In genomic region chr9:124452841-124453585, GRCh38 we compare ENCODE assay signal across 12 cellular contexts. TPM values are rescaled to one million over a fixed set of nuclear protein-coding genes. Genes with fewer than 3 reads are reported as not detected.
A peak's percentile ranks its signal among the peaks of the same experiment; 100 is the strongest.
DNase-seq lines count a peak whose midpoint lies in the region; ATAC-seq and TF ChIP-seq lines count a peak whose summit lies in the region.
"Had no signal": no experiment of that assay in that cellular context is flagged by ENCODE, and none has a peak within 500 bp of the region (broad histone marks: within the 10 kb centered on the region; RNA-seq: fewer than 3 reads in every experiment).

No MANE protein-coding gene starts in this region.

- H3K9ac ChIP-seq in HUES6 (ENCODE audit: low read length) (no peak overlapping the region), neural progenitor cell (no peak overlapping the region)

- H3K27ac Mint-ChIP-seq in neural progenitor cell (no peak overlapping the region), T-helper 17 cell (no peak overlapping the region)
- H3K27ac Mint-ChIP-seq: activated naive CD4-positive, alpha-beta T cell treated with anti-CD3 and anti-CD28 coated beads, Interleukin-2, amount 50 U/mL, for 24 hours; naive thymus-derived CD8-positive, alpha-beta T cell had no signal

- H3K36me3 ChIP-seq in HUES6 (ENCODE audit: control insufficient read depth, insufficient read depth, low read length) (no peaks in the 10 kb centered on the region), esophagus muscularis mucosa (no peaks in the 10 kb centered on the region), neural progenitor cell (no peaks in the 10 kb centered on the region)
- H3K36me3 ChIP-seq in effector memory CD4-positive, alpha-beta T cell (ENCODE audit: control insufficient read depth, insufficient read depth, low read length): no peaks in the 10 kb centered on the region
- H3K36me3 ChIP-seq: left lung had no signal

- peaks cover 33% of the 10 kb centered on the region for H3K27me3 Mint-ChIP-seq in neural progenitor cell (ENCODE audit: insufficient read depth, low read depth)
- peaks cover 40% of the 10 kb centered on the region for H3K27me3 Mint-ChIP-seq in T-helper 17 cell

- no peak for TF ChIP-seq EP300 in esophagus muscularis mucosa (IDR thresholded peaks at IDR 0.05)

- no peaks in the 10 kb centered on the region for H3K79me2 ChIP-seq in neural progenitor cell (ENCODE audit: low read depth)

- H3K27ac ChIP-seq in HUES6 (ENCODE audit: low read depth, low read length) (no peak overlapping the region), esophagus muscularis mucosa (replicated peaks in 1 of 4) (no peak overlapping the region), neural progenitor cell (no peak overlapping the region)
- no peak overlapping the region for H3K27ac ChIP-seq in effector memory CD4-positive, alpha-beta T cell (ENCODE audit: insufficient read depth, low read length, poor library complexity, severe bottlenecking)
- H3K27ac ChIP-seq: left lung had no signal

- H3K4me1 Mint-ChIP-seq in neural progenitor cell (peaks cover 9% of the 10 kb centered on the region), T-helper 17 cell (no peaks in the 10 kb centered on the region)
- H3K4me1 Mint-ChIP-seq: activated naive CD4-positive, alpha-beta T cell treated with anti-CD3 and anti-CD28 coated beads, Interleukin-2, amount 50 U/mL, for 24 hours had no signal

- H3K36me3 Mint-ChIP-seq in neural progenitor cell (no peaks in the 10 kb centered on the region), T-helper 17 cell (ENCODE audit: low read depth) (no peaks in the 10 kb centered on the region)
- H3K36me3 Mint-ChIP-seq: activated naive CD4-positive, alpha-beta T cell treated with anti-CD3 and anti-CD28 coated beads, Interleukin-2, amount 50 U/mL, for 24 hours had no signal

- H3K4me1 ChIP-seq in HUES6 (ENCODE audit: control insufficient read depth, insufficient read depth, low read length) (peaks cover 24% of the 10 kb centered on the region), esophagus muscularis mucosa (peaks cover 6 to 24% (median 20%) of the 10 kb centered on the region in 4 donors), neural progenitor cell (peaks cover 12% of the 10 kb centered on the region)
- no peaks in the 10 kb centered on the region for H3K4me1 ChIP-seq in effector memory CD4-positive, alpha-beta T cell (ENCODE audit: control insufficient read depth, insufficient read depth, low read length, poor library complexity, severe bottlenecking)

- no peaks in the 10 kb centered on the region for H3K9me3 Mint-ChIP-seq in neural progenitor cell
- H3K9me3 Mint-ChIP-seq: activated naive CD4-positive, alpha-beta T cell treated with anti-CD3 and anti-CD28 coated beads, Interleukin-2, amount 50 U/mL, for 24 hours; naive thymus-derived CD8-positive, alpha-beta T cell had no signal

- DNase-seq in CD1c-positive myeloid dendritic cell (ENCODE audit: extremely low spot score) (peak; percentile 5), esophagus muscularis mucosa (ENCODE audit: extremely low spot score) (no peak), neural progenitor cell (ENCODE audit: low spot score) (no peak), dedifferentiated amniotic fluid mesenchymal stem cell (ENCODE audit: extremely low spot score) (no peak), T-helper 17 cell (no peak), cerebellar nuclear complex (lab: John Stamatoyannopoulos, UW) (no peak)
- DNase-seq in effector memory CD4-positive, alpha-beta T cell: no peak
- DNase-seq: naive thymus-derived CD8-positive, alpha-beta T cell had no signal

- TF ChIP-seq CTCF in esophagus muscularis mucosa (IDR thresholded peaks at IDR 0.05): no peak
- TF ChIP-seq CTCF in neural progenitor cell (IDR thresholded peaks at IDR 0.05): no peak

- peak overlapping the region; percentile 79 for H3K4me2 ChIP-seq in neural progenitor cell

- peak overlapping the region; percentile 72 for H3K4me3 Mint-ChIP-seq in neural progenitor cell
- no peak overlapping the region for H3K4me3 Mint-ChIP-seq in T-helper 17 cell
- H3K4me3 Mint-ChIP-seq: activated naive CD4-positive, alpha-beta T cell treated with anti-CD3 and anti-CD28 coated beads, Interleukin-2, amount 50 U/mL, for 24 hours; naive thymus-derived CD8-positive, alpha-beta T cell had no signal

- H3K27me3 ChIP-seq in HUES6 (ENCODE audit: control insufficient read depth, insufficient read depth, low read length) (peaks cover 41% of the 10 kb centered on the region), esophagus muscularis mucosa (peaks cover 0 to 73% (median 36%) of the 10 kb centered on the region in 4 donors), neural progenitor cell (peaks cover 45% of the 10 kb centered on the region)
- peaks cover 11% of the 10 kb centered on the region for H3K27me3 ChIP-seq in effector memory CD4-positive, alpha-beta T cell (replicated peaks; ENCODE audit: control insufficient read depth, insufficient read depth, low read length, poor library complexity, severe bottlenecking)

- ATAC-seq in T-helper 17 cell: no peak
- ATAC-seq: naive thymus-derived CD8-positive, alpha-beta T cell had no signal

- peak overlapping the region; percentile 46 for H3K4me3 ChIP-seq in HUES6 (ENCODE audit: low read depth, low read length)
- peak overlapping the region in 3 of 4 donors; percentile 14 to 27 (median 20) for H3K4me3 ChIP-seq in esophagus muscularis mucosa
- peak overlapping the region; percentile 43 for H3K4me3 ChIP-seq in neural progenitor cell
- no peak overlapping the region for H3K4me3 ChIP-seq in effector memory CD4-positive, alpha-beta T cell (ENCODE audit: insufficient read depth, low read depth, low read length, poor library complexity, severe bottlenecking)
- H3K4me3 ChIP-seq: left lung had no signal

- H2AFZ ChIP-seq in neural progenitor cell (replicated peaks): peak overlapping the region; percentile 68

- no peak for TF ChIP-seq POLR2A in esophagus muscularis mucosa (IDR thresholded peaks at IDR 0.05; ENCODE audit: low read depth)

- WGBS in esophagus muscularis mucosa: 55% methylated on average over 8 of the region's 85 CpGs

- peaks cover 21% of the 10 kb centered on the region for H3F3A ChIP-seq in neural progenitor cell (ENCODE audit: low read depth)

- H3K9me3 ChIP-seq in HUES6 (ENCODE audit: control insufficient read depth, insufficient read depth, low read depth, low read length) (peaks cover 2% of the 10 kb centered on the region; the same call in 1 of the 2 replicates), esophagus muscularis mucosa (no peaks in the 10 kb centered on the region), neural progenitor cell (ENCODE audit: low read depth) (no peaks in the 10 kb centered on the region), T-helper 17 cell (ENCODE audit: control insufficient read depth, low read length, poor library complexity, severe bottlenecking) (no peaks in the 10 kb centered on the region)
- no peaks in the 10 kb centered on the region for H3K9me3 ChIP-seq in effector memory CD4-positive, alpha-beta T cell (ENCODE audit: control insufficient read depth, low read length)
- H3K9me3 ChIP-seq: left lung had no signal

- intact Hi-C loops in esophagus muscularis mucosa (cut with DNase I): no loop called here

- peaks cover 3% of the 10 kb centered on the region for H4K20me1 ChIP-seq in neural progenitor cell (ENCODE audit: low read depth)

RNA-seq across cellular contexts. Expression of gene ADGRD2, which starts 2.8 kb away (rescaled TPM):
- not detected for total RNA-seq in esophagus muscularis mucosa
- total RNA-seq in neural progenitor cell (ENCODE audit: low replicate concordance): 0.13 and 0.43 TPM in 2 replicates
- total RNA-seq in T-helper 17 cell: not detected
- total RNA-seq: left lung; naive thymus-derived CD8-positive, alpha-beta T cell; T-helper 2 cell treated with Interferon-gamma antibody and Interleukin-4, amounts not matched to agents 100 ng/mL and 5 ng/mL, for 36 hours had no signal

RNA-seq across cellular contexts. Expression of gene PSMB7, which starts 37.8 kb away (rescaled TPM):
- total RNA-seq in esophagus muscularis mucosa (100 to 1,000 TPM; 105 to 124 (median 113) TPM), neural progenitor cell (ENCODE audit: low replicate concordance) (249 and 270 TPM in 2 replicates), T-helper 17 cell (10 to 100 TPM; 70.7 to 77.5 TPM)

RNA-seq across cellular contexts. Expression of gene NR5A1, which starts 54.2 kb away (rescaled TPM):
- total RNA-seq in esophagus muscularis mucosa (under 1 TPM in 1 of 4 donors, not detected in 3; 0.17 TPM), neural progenitor cell (ENCODE audit: low replicate concordance) (1.0 and 3.3 TPM in 2 replicates), T-helper 17 cell (not detected)
- total RNA-seq: naive thymus-derived CD8-positive, alpha-beta T cell; T-helper 2 cell treated with Interferon-gamma antibody and Interleukin-4, amounts not matched to agents 100 ng/mL and 5 ng/mL, for 36 hours had no signal
